Comparison of ENCODE assay signal across 9 cellular contexts in the genomic region with DNA sequence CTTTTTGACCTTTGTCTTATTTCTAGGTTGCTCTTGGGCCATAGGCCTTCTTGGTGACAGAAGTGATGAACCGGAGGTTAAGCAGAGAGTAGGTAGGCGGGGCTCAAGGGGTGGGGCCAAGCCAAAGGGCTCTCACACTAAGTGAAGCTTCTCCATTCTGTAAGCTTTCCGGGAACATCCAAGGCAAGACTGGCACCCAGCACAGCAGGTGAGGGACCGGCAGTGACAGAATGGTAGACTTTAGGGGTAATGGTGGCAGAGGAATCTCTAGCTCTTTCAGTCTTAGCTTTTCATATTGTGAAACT. TPM values are rescaled to one million over a fixed set of nuclear protein-coding genes. Genes with fewer than 3 reads are reported as not detected.
DNase-seq lines count a peak whose midpoint lies in the region; ATAC-seq, FAIRE-seq and TF ChIP-seq lines count a peak whose summit lies in the region.
"Had no signal": no experiment of that assay in that cellular context is flagged by ENCODE, and none has a peak within 500 bp of the region (broad histone marks: within the 10 kb centered on the region; RNA-seq: fewer than 3 reads in every experiment).

TSS of gene TNFAIP8L2 (plus strand) at position 135 of the 305 bp plus-strand sequence. CDS start 2,049 bp downstream, outside the sequence.

- DNase-seq in UCSD-AML1 (lab: John Stamatoyannopoulos, UW; ENCODE audit: unreplicated experiment) (peak; percentile 84), aorta (peak; percentile 76 to 84), mesenteric fat pad (ENCODE audit: low spot score) (no peak), RCC 7860 (ENCODE audit: low spot score) (no peak)
- DNase-seq in central memory CD4-positive, alpha-beta T cell, result peak; percentile 58

- ATAC-seq in GM18909 (IDR thresholded peaks at IDR 0.05; ENCODE audit: poor library complexity, unreplicated experiment), result peak; percentile 75
- ATAC-seq in HG03108 (IDR thresholded peaks at IDR 0.05; ENCODE audit: unreplicated experiment), result peak; percentile 54
- peak; percentile 55 for ATAC-seq in aorta (ENCODE audit: low FRiP score)

- no peak for FAIRE-seq in RCC 7860 (lab: Jason Lieb, UNC)

- no peaks in the 10 kb centered on the region for H3K9me3 ChIP-seq in neutrophil
- H3K9me3 ChIP-seq in aorta (ENCODE audit: control insufficient read depth, low read length), result no peaks in the 10 kb centered on the region

- H3K4me1 ChIP-seq in neutrophil (ENCODE audit: control insufficient read depth in 1 of 2, insufficient read depth in 1 of 2, low read depth in 1 of 2, low read length in 1 of 2) (peaks cover 45 to 57% of the 10 kb centered on the region in 2 experiments), aorta (ENCODE audit: control insufficient read depth in 1 of 2, insufficient read depth in 2 of 2, low read length in 2 of 2) (no peaks in the 10 kb centered on the region)

- intact Hi-C loops in aorta (cut with DNase I), result loop anchor here (2.0 to 5.0 kb wide), 3 partner anchors 58 to 132 kb away; no protein-coding TSS in a partner anchor

- H3K4me3 ChIP-seq in neutrophil (ENCODE audit: low read depth in 1 of 2, low read length in 1 of 2) (peak within 1 kb of the TSS; percentile 71 to 97), aorta (ENCODE audit: low read length in 2 of 2) (no peak within 1 kb of the TSS)

- H3K27ac ChIP-seq in neutrophil (peak within 1 kb of the TSS; percentile 96), aorta (ENCODE audit: low read depth in 1 of 2, low read length in 2 of 2) (no peak within 1 kb of the TSS)

- H3K36me3 ChIP-seq in neutrophil, result peaks cover 27% of the 10 kb centered on the region
- H3K36me3 ChIP-seq in aorta (ENCODE audit: control insufficient read depth in 1 of 2, insufficient read depth in 2 of 2, low read length in 1 of 2), result no peaks in the 10 kb centered on the region

- WGBS in aorta, 2 donors, result 72 to 74% methylated on average over 4 of the region's 4 CpGs

- TF ChIP-seq CTCF in neutrophil (IDR thresholded peaks at IDR 0.05), result no peak

- H3K27me3 ChIP-seq in neutrophil (no peaks in the 10 kb centered on the region), aorta (ENCODE audit: control insufficient read depth in 1 of 2, insufficient read depth in 2 of 2, low read length in 1 of 2) (no peaks in the 10 kb centered on the region)

RNA-seq across cellular contexts. Expression of gene TNFAIP8L2, which starts in this region (rescaled TPM):
- total RNA-seq in aorta, result 1 to 10 TPM; 4.1 TPM
- polyA plus RNA-seq in aorta, result 1 to 10 TPM; 4.1 to 7.1 TPM
- 8.0 TPM for total RNA-seq in mesenteric fat pad
- total RNA-seq: kidney epithelial cell had no signal

Comparison
In these comparisons a context has a peak if more than half of its experiments do, and no peak if none do; other contexts are left out.
1. DNase-seq: peak in UCSD-AML1 (single experiment), central memory CD4-positive, alpha-beta T cell (single experiment) and aorta (2 of 2); none in mesenteric fat pad (single experiment) and RCC 7860 (single experiment).
2. H3K4me3 ChIP-seq: peak in neutrophil (2 of 2); none in aorta (0 of 2).
3. Peak in every context shown above with its lines, with median percentiles within 50 percentile points of each other: ATAC-seq.